ENCODE assay signal across 12 cellular contexts in genomic region chrX:54492340-54492739, GRCh38. TPM values are rescaled to one million over a fixed set of nuclear protein-coding genes. Genes with fewer than 3 reads are reported as not detected.
DNase-seq lines count a peak whose midpoint lies in the region; ATAC-seq lines count a peak whose summit lies in the region.
"Had no signal": no experiment of that assay in that cellular context is flagged by ENCODE, and none has a peak within 500 bp of the region (broad histone marks: within the 10 kb centered on the region; RNA-seq: fewer than 3 reads in every experiment).

No MANE protein-coding gene starts in this region.

- 8 to 23% methylated on average over 6 of the region's 6 CpGs for WGBS in aorta, 2 donors

- no peak overlapping the region for H3K27ac ChIP-seq in aorta (ENCODE audit: low read depth in 1 of 2, low read length in 2 of 2)

- no peak for ATAC-seq in Right ventricle myocardium superior (ENCODE audit: poor library complexity)
- ATAC-seq in Right ventricle myocardium inferior: no peak
- no peak for ATAC-seq in aorta (ENCODE audit: low FRiP score)
- no peak for ATAC-seq in GM19397 (IDR thresholded peaks at IDR 0.05; ENCODE audit: unreplicated experiment)
- ATAC-seq in GM21423 (IDR thresholded peaks at IDR 0.05; ENCODE audit: unreplicated experiment): no peak
- ATAC-seq: activated CD8-positive, alpha-beta T cell treated with anti-CD3 and anti-CD28 coated beads, Interleukin-2, amount 10 ng/mL, durations not matched to agents 7 days and 5 days had no signal

- intact Hi-C loops in Right ventricle myocardium superior (cut with DNase I) (no loop called here), Right ventricle myocardium inferior (cut with DNase I) (no loop called here), aorta (cut with DNase I) (no loop called here)

- H3K4me1 ChIP-seq in aorta (ENCODE audit: control insufficient read depth in 1 of 2, insufficient read depth in 2 of 2, low read length in 2 of 2): peaks cover 0 to 2% of the 10 kb centered on the region in 2 donors

- H3K36me3 ChIP-seq in aorta (ENCODE audit: control insufficient read depth in 1 of 2, insufficient read depth in 2 of 2, low read length in 1 of 2): no peaks in the 10 kb centered on the region

- no peaks in the 10 kb centered on the region for H3K9me3 ChIP-seq in aorta (ENCODE audit: control insufficient read depth, low read length)

- no peaks in the 10 kb centered on the region for H3K27me3 ChIP-seq in aorta (ENCODE audit: control insufficient read depth in 1 of 2, insufficient read depth in 2 of 2, low read length in 1 of 2)

- DNase-seq in Right ventricle myocardium superior (peak; percentile 59), Right ventricle myocardium inferior (ENCODE audit: missing footprints) (no peak), amniotic epithelial cell (ENCODE audit: low read depth) (peak; percentile 35), glomerular visceral epithelial cell (ENCODE audit: extremely low spot score) (peak; percentile 29), aorta (peak; percentile 74 to 91), globus pallidus (ENCODE audit: low spot score) (no peak)
- DNase-seq: activated CD8-positive, alpha-beta T cell treated with anti-CD3 and anti-CD28 coated beads, Interleukin-2, amount 10 ng/mL, durations not matched to agents 7 days and 5 days; activated naive CD8-positive, alpha-beta T cell treated with anti-CD3 and anti-CD28 coated beads, Interleukin-2, amount 10 ng/mL, durations not matched to agents 7 days and 5 days; NCI-H524 treated with DMSO at 0.1 percent for 48 hours; trophoblast cell had no signal

- no peak overlapping the region for H3K4me3 ChIP-seq in aorta (ENCODE audit: low read length in 2 of 2)

RNA-seq across cellular contexts. Expression of gene FGD1, which starts 3.7 kb away (rescaled TPM):
- 7.5 TPM for total RNA-seq in Right ventricle myocardium superior
- 6.4 TPM for total RNA-seq in Right ventricle myocardium inferior
- total RNA-seq in aorta: 10 to 100 TPM in 1 of 2 donors, 1 to 10 TPM in 1; 7.2 to 12.5 TPM
- polyA plus RNA-seq in aorta: 1 to 10 TPM; 1.0 to 5.8 TPM
- total RNA-seq: activated CD8-positive, alpha-beta T cell treated with anti-CD3 and anti-CD28 coated beads, Interleukin-2, amount 10 ng/mL, durations not matched to agents 7 days and 5 days had no signal

RNA-seq across cellular contexts. Expression of gene GNL3L, which starts 37.7 kb away (rescaled TPM):
- total RNA-seq in Right ventricle myocardium superior (25.5 TPM), Right ventricle myocardium inferior (25.6 TPM), aorta (10 to 100 TPM; 29.8 to 35.1 TPM)
- 1 to 10 TPM; 1.1 to 5.3 TPM for polyA plus RNA-seq in aorta

RNA-seq across cellular contexts. Expression of gene TSR2, which starts 52.1 kb away (rescaled TPM):
- total RNA-seq in Right ventricle myocardium superior (39.1 TPM), Right ventricle myocardium inferior (37.7 TPM), aorta (10 to 100 TPM; 39.5 to 42.7 TPM)
- polyA plus RNA-seq in aorta: 100 to 1,000 TPM in 1 of 2 donors, 10 to 100 TPM in 1; 52.6 to 101 TPM

Comparison
In these comparisons a context has a peak if more than half of its experiments do, and no peak if none do; other contexts are left out.
1. DNase-seq: peak in Right ventricle myocardium superior (single experiment), amniotic epithelial cell (single experiment), glomerular visceral epithelial cell (single experiment) and aorta (2 of 2); none in Right ventricle myocardium inferior (single experiment) and globus pallidus (single experiment).